29 cellular contexts compared by ENCODE assay signal in the genomic region with DNA sequence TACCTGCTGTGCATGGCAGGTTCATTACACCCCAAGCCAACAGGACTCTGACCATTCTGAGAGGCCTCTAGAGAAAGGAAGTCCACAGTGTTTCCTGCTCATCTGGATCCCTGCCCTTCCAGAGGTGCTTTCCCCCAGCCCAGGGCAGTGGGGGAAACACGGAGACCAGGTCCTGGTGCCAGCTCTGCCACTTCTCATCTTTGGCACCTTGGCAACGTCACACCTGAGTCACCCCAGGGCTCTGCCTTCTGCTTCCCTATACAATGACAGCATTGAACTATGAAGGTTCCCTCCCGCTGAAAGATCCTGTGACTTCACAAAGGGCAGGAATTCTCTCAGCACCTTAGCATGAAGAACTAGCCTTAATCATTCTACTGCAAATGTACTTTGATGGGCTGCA.
"Had no signal": no experiment of that assay in that cellular context is flagged by ENCODE, and none has a peak within 500 bp of the region (broad histone marks: within the 10 kb centered on the region; RNA-seq: fewer than 3 reads in every experiment).

No MANE protein-coding gene starts in this region.

- H3K4me1 ChIP-seq: adrenal gland, body of pancreas, colonic mucosa, esophagus squamous epithelium had no signal

- DNase-seq: activated CD4-positive, alpha-beta memory T cell treated with anti-CD3 and anti-CD28 coated beads for 36 hours; activated CD4-positive, alpha-beta T cell treated with anti-CD3 and anti-CD28 coated beads for 36 hours; activated CD4-positive, alpha-beta T cell treated with anti-CD3 and anti-CD28 coated beads, Interleukin-2, amount 10 ng/mL, durations not matched to agents 24 days and 14 days; activated CD4-positive, CD25-positive, alpha-beta regulatory T cell; activated CD4-positive, CD25-positive, alpha-beta regulatory T cell treated with anti-CD3 and anti-CD28 coated beads, Interleukin-2, amount 50 U/mL, for 72 hours; activated CD8-positive, alpha-beta memory T cell treated with anti-CD3 and anti-CD28 coated beads, Interleukin-2, amount 10 ng/mL, durations not matched to agents 7 days and 5 days; activated CD8-positive, alpha-beta memory T cell treated with anti-CD3 and anti-CD28 coated beads, Interleukin-2, amount 50 U/mL, for 4 hours; activated CD8-positive, alpha-beta T cell treated with anti-CD3 and anti-CD28 coated beads, Interleukin-2, amount 10 ng/mL, durations not matched to agents 7 days and 5 days; activated effector memory CD4-positive, alpha-beta T cell treated with anti-CD3 and anti-CD28 coated beads, Interleukin-2, amount 50 U/mL, for 16 hours; activated naive CD4-positive, alpha-beta T cell treated with anti-CD3 and anti-CD28 coated beads for 36 hours; activated naive CD8-positive, alpha-beta T cell treated with anti-CD3 and anti-CD28 coated beads for 36 hours; activated naive CD8-positive, alpha-beta T cell treated with anti-CD3 and anti-CD28 coated beads, Interleukin-2, amount 50 U/mL, for 24 hours; activated T-cell treated with anti-CD3 and anti-CD28 coated beads, Interleukin-2, amount 50 U/mL, for 1 hour; activated T-cell treated with anti-CD3 and anti-CD28 coated beads, Interleukin-2, amount 50 U/mL, for 48 hours; adrenal gland; amygdala; aorta; body of pancreas; caudate nucleus; cerebellar nuclear complex; colonic mucosa; dorsolateral prefrontal cortex; effector CD4-positive, alpha-beta T cell; effector memory CD8-positive, alpha-beta T cell; erythroblast; esophagus squamous epithelium; foreskin melanocyte; head of caudate nucleus; T-helper 2 cell had no signal

- H3K4me3 ChIP-seq: adrenal gland, body of pancreas, colonic mucosa, dorsolateral prefrontal cortex, esophagus squamous epithelium had no signal

- H3K9me3 ChIP-seq: adrenal gland, body of pancreas, colonic mucosa, esophagus squamous epithelium had no signal

- H3K36me3 ChIP-seq: adrenal gland, colonic mucosa, esophagus squamous epithelium had no signal

- ATAC-seq: activated CD4-positive, alpha-beta T cell treated with anti-CD3 and anti-CD28 coated beads for 36 hours; activated CD8-positive, alpha-beta memory T cell treated with anti-CD3 and anti-CD28 coated beads, Interleukin-2, amount 10 ng/mL, durations not matched to agents 7 days and 5 days; activated CD8-positive, alpha-beta T cell treated with anti-CD3 and anti-CD28 coated beads, Interleukin-2, amount 10 ng/mL, durations not matched to agents 7 days and 5 days; activated naive CD8-positive, alpha-beta T cell treated with anti-CD3 and anti-CD28 coated beads, Interleukin-2, amount 50 U/mL, for 24 hours; body of pancreas; effector memory CD8-positive, alpha-beta T cell had no signal

- H3K27ac ChIP-seq: adrenal gland, body of pancreas, colonic mucosa, dorsolateral prefrontal cortex, esophagus squamous epithelium had no signal

- H3K27me3 ChIP-seq: adrenal gland, body of pancreas, colonic mucosa had no signal
